Comparison of ENCODE assay signal across 17 cellular contexts in genomic region chr7:149610441-149611011, GRCh38.
"Had no signal": no experiment of that assay in that cellular context is flagged by ENCODE, and none has a peak within 500 bp of the region (broad histone marks: within the 10 kb centered on the region; RNA-seq: fewer than 3 reads in every experiment).

No MANE protein-coding gene starts in this region.

- H3K27ac Mint-ChIP-seq: activated CD8-positive, alpha-beta T cell treated with anti-CD3 and anti-CD28 coated beads for 36 hours; activated naive CD4-positive, alpha-beta T cell treated with anti-CD3 and anti-CD28 coated beads for 36 hours; endodermal cell; natural killer cell treated with Interleukin-12 subunit alpha and Interleukin-12 subunit beta and Interleukin-15 and Interleukin-18, amount 100 ng/mL, for 72 hours; progenitor cell of endocrine pancreas had no signal

- H3K27me3 Mint-ChIP-seq: activated CD8-positive, alpha-beta T cell treated with anti-CD3 and anti-CD28 coated beads for 36 hours; natural killer cell treated with Interleukin-12 subunit alpha and Interleukin-12 subunit beta and Interleukin-15 and Interleukin-18, amount 100 ng/mL, for 72 hours; progenitor cell of endocrine pancreas; stimulated activated naive CD8-positive, alpha-beta T cell treated with anti-CD3 and anti-CD28 coated beads, Interleukin-15, Interleukin-2, amounts not matched to agents 100 ng/mL and 50 ng/mL, for 24 hours had no signal

- H3K9me3 ChIP-seq: esophagus squamous epithelium, gastroesophageal sphincter, mucosa of descending colon, upper lobe of left lung had no signal

- H3K27me3 ChIP-seq: brain microvascular endothelial cell, esophagus squamous epithelium, gastroesophageal sphincter, upper lobe of left lung had no signal

- H3K4me1 Mint-ChIP-seq: endodermal cell had no signal

- H3K4me1 ChIP-seq: upper lobe of left lung had no signal

- H3K27ac ChIP-seq: brain microvascular endothelial cell, esophagus squamous epithelium, gastroesophageal sphincter, upper lobe of left lung, VCaP had no signal

- H3K4me3 ChIP-seq: esophagus squamous epithelium, gastroesophageal sphincter, mucosa of descending colon, upper lobe of left lung had no signal

- H3K9me3 Mint-ChIP-seq: activated CD8-positive, alpha-beta T cell treated with anti-CD3 and anti-CD28 coated beads for 36 hours; activated naive CD4-positive, alpha-beta T cell treated with anti-CD3 and anti-CD28 coated beads for 36 hours; endodermal cell; natural killer cell treated with Interleukin-12 subunit alpha and Interleukin-12 subunit beta and Interleukin-15 and Interleukin-18, amount 100 ng/mL, for 72 hours; stimulated activated naive CD8-positive, alpha-beta T cell treated with anti-CD3 and anti-CD28 coated beads, Interleukin-15, Interleukin-2, amounts not matched to agents 100 ng/mL and 50 ng/mL, for 24 hours had no signal

- ATAC-seq: activated CD8-positive, alpha-beta T cell treated with anti-CD3 and anti-CD28 coated beads for 36 hours; gastroesophageal sphincter; mucosa of descending colon; natural killer cell treated with Interleukin-12 subunit alpha and Interleukin-12 subunit beta and Interleukin-15 and Interleukin-18, amount 100 ng/mL, for 72 hours had no signal

- H3K4me3 Mint-ChIP-seq: activated CD8-positive, alpha-beta T cell treated with anti-CD3 and anti-CD28 coated beads for 36 hours; activated naive CD4-positive, alpha-beta T cell treated with anti-CD3 and anti-CD28 coated beads for 36 hours; endodermal cell; natural killer cell treated with Interleukin-12 subunit alpha and Interleukin-12 subunit beta and Interleukin-15 and Interleukin-18, amount 100 ng/mL, for 72 hours; stimulated activated naive CD8-positive, alpha-beta T cell treated with anti-CD3 and anti-CD28 coated beads, Interleukin-15, Interleukin-2, amounts not matched to agents 100 ng/mL and 50 ng/mL, for 24 hours had no signal

- DNase-seq: activated CD8-positive, alpha-beta memory T cell treated with anti-CD3 and anti-CD28 coated beads, Interleukin-2, amount 50 U/mL, for 4 hours; activated CD8-positive, alpha-beta T cell treated with anti-CD3 and anti-CD28 coated beads for 36 hours; activated naive CD4-positive, alpha-beta T cell treated with anti-CD3 and anti-CD28 coated beads for 36 hours; brain microvascular endothelial cell; cerebellar nuclear complex; endodermal cell; esophagus squamous epithelium; mammary epithelial cell; mucosa of descending colon; occipital lobe; stimulated activated CD4-positive, alpha-beta T cell treated with anti-CD3 and anti-CD28 coated beads, Interleukin-4, amount 100 ng/mL, for 1 hour had no signal
